26 cellular contexts compared by ENCODE assay signal in genomic region chr2:176533505-176534193, GRCh38.
"Had no signal": no experiment of that assay in that cellular context is flagged by ENCODE, and none has a peak within 500 bp of the region (broad histone marks: within the 10 kb centered on the region; RNA-seq: fewer than 3 reads in every experiment).

No MANE protein-coding gene starts in this region.

- H3K9me3 ChIP-seq: breast epithelium, esophagus squamous epithelium, lower lobe of right lung, right atrium auricular region, vagina had no signal

- H3K27ac ChIP-seq: breast epithelium, lower lobe of right lung, right atrium auricular region, vagina had no signal

- H3K4me1 ChIP-seq: breast epithelium, lower lobe of right lung had no signal

- ATAC-seq: activated CD8-positive, alpha-beta T cell treated with anti-CD3 and anti-CD28 coated beads for 36 hours; activated naive CD8-positive, alpha-beta T cell treated with anti-CD3 and anti-CD28 coated beads, Interleukin-2, amount 50 U/mL, for 24 hours; activated T-helper 17 cell treated with anti-CD3 and anti-CD28 coated beads, Interleukin-2, amount 50 U/mL, for 72 hours; left cardiac atrium; lower lobe of right lung; stimulated activated naive CD8-positive, alpha-beta T cell treated with anti-CD3 and anti-CD28 coated beads, Interleukin-15, amount 100 ng/mL, for 72 hours had no signal

- H3K36me3 ChIP-seq: breast epithelium, esophagus squamous epithelium, lower lobe of right lung, right atrium auricular region, vagina had no signal

- H3K27me3 ChIP-seq: esophagus squamous epithelium, right atrium auricular region, vagina had no signal

- DNase-seq: activated CD4-positive, alpha-beta T cell treated with anti-CD3 and anti-CD28 coated beads, Interleukin-2, amount 10 ng/mL, durations not matched to agents 24 days and 14 days; activated CD8-positive, alpha-beta T cell treated with anti-CD3 and anti-CD28 coated beads for 36 hours; activated naive CD4-positive, alpha-beta T cell treated with anti-CD3 and anti-CD28 coated beads for 36 hours; activated naive CD8-positive, alpha-beta T cell treated with anti-CD3 and anti-CD28 coated beads, Interleukin-2, amount 50 U/mL, for 24 hours; activated T-cell treated with anti-CD3 and anti-CD28 coated beads, Interleukin-2, amount 50 U/mL, for 1 hour; cerebellar nuclear complex; cortex of kidney; effector CD4-positive, alpha-beta T cell; esophagus squamous epithelium; foreskin melanocyte; glutamatergic neuron; hippocampal formation; left cardiac atrium; lower lobe of right lung; nephron progenitor cell; occipital lobe; posterior cingulate gyrus; small intestine; stimulated activated CD4-positive, alpha-beta T cell treated with anti-CD3 and anti-CD28 coated beads, Interleukin-15, amount 100 ng/mL, for 24 hours; stimulated activated CD4-positive, alpha-beta T cell treated with anti-CD3 and anti-CD28 coated beads, Interleukin-2, amount 100 ng/mL, for 48 hours; stimulated activated naive CD8-positive, alpha-beta T cell treated with anti-CD3 and anti-CD28 coated beads, Interleukin-15, amount 100 ng/mL, for 72 hours; trophoblast cell had no signal

- H3K4me3 ChIP-seq: breast epithelium, esophagus squamous epithelium, lower lobe of right lung, right atrium auricular region, vagina had no signal
